ENCODE assay signal across 25 cellular contexts in genomic region chr2:69139778-69140177, GRCh38.
A peak's percentile ranks its signal among the peaks of the same experiment; 100 is the strongest.
DNase-seq lines count a peak whose midpoint lies in the region; ATAC-seq and TF ChIP-seq lines count a peak whose summit lies in the region.
"Had no signal": no experiment of that assay in that cellular context is flagged by ENCODE, and none has a peak within 500 bp of the region (broad histone marks: within the 10 kb centered on the region; RNA-seq: fewer than 3 reads in every experiment).

No MANE protein-coding gene starts in this region.

- H4K20me1 ChIP-seq in IMR-90 (ENCODE audit: insufficient read depth, low read length), result peaks cover 7% of the 10 kb centered on the region; the same call in 1 of the 2 replicates

- H3K4me1 ChIP-seq in IMR-90 (ENCODE audit: control insufficient read depth, insufficient read depth, low read length) (peaks cover 8% of the 10 kb centered on the region), ascending aorta (peaks cover 4 to 41% of the 10 kb centered on the region in 2 donors), skeletal muscle satellite cell (ENCODE audit: control insufficient read depth, insufficient read depth, low read length) (peaks cover 75% of the 10 kb centered on the region), mucosa of descending colon (ENCODE audit: low read depth) (no peaks in the 10 kb centered on the region)

- H3K4me2 ChIP-seq in IMR-90 (ENCODE audit: low read depth, low read length), result no peak overlapping the region
- no peak overlapping the region for H3K4me2 ChIP-seq in skeletal muscle satellite cell (ENCODE audit: low read length)
- H3K4me2 ChIP-seq: KMS-11 had no signal

- dilution Hi-C loops in IMR-90 (cut with HindIII; ENCODE audit: low sequenced_read_pairs, unreplicated experiment), result no loop called here

- H3K27me3 ChIP-seq in IMR-90 (ENCODE audit: control insufficient read depth, insufficient read depth, low read length) (no peaks in the 10 kb centered on the region), ascending aorta (no peaks in the 10 kb centered on the region), skeletal muscle satellite cell (ENCODE audit: control insufficient read depth, insufficient read depth, low read length) (no peaks in the 10 kb centered on the region)
- H3K27me3 ChIP-seq: SJCRH30 had no signal

- H3K9ac ChIP-seq in IMR-90 (ENCODE audit: low read depth, low read length), result no peak overlapping the region
- peak overlapping the region; percentile 77 for H3K9ac ChIP-seq in skeletal muscle satellite cell (ENCODE audit: low read depth, low read length)
- H3K9ac ChIP-seq: KMS-11 had no signal

- WGBS in IMR-90 (ENCODE audit: extremely low coverage in 2 of 2, insufficient read length in 1 of 2), 2 experiments, result no CpG with 5 or more reads among the region's 3 CpGs

- no peak overlapping the region for H3K23ac ChIP-seq in IMR-90 (ENCODE audit: low read depth, low read length)

- TF ChIP-seq RAD21 in IMR-90 (IDR thresholded peaks at IDR 0.05; ENCODE audit: low read length), result no peak

- CTCF ChIA-PET in IMR-90 (lab: Yijun Ruan, JAX), result no interaction called here

- H3K18ac ChIP-seq in IMR-90 (ENCODE audit: low read depth, low read length), result peak overlapping the region; percentile 45; the same call in 1 of the 2 replicates

- H2AFZ ChIP-seq in IMR-90 (replicated peaks; ENCODE audit: low read length, poor library complexity), result no peak overlapping the region

- H2AK5ac ChIP-seq in IMR-90 (ENCODE audit: low read depth, low read length), result peak overlapping the region; percentile 13; the same call in 1 of the 2 replicates

- no peak overlapping the region for H4K8ac ChIP-seq in IMR-90 (ENCODE audit: low read depth in 2 of 2, low read length in 2 of 2)

- BruUV-seq in IMR-90 (replicated peaks; lab: Mats Ljungman, UMichigan), result no TSS peak

- in situ Hi-C loops in IMR-90 (cut with MboI; ENCODE audit: low sequenced_read_pairs), result no loop called here

- no peaks in the 10 kb centered on the region for H3K9me3 ChIP-seq in IMR-90 (ENCODE audit: control insufficient read depth, insufficient read depth, low read length)
- H3K9me3 ChIP-seq in ascending aorta, result no peaks in the 10 kb centered on the region
- H3K9me3 ChIP-seq in skeletal muscle satellite cell (replicated peaks; ENCODE audit: low read length), result no peaks in the 10 kb centered on the region
- no peaks in the 10 kb centered on the region for H3K9me3 ChIP-seq in mucosa of descending colon
- H3K9me3 ChIP-seq: HAP-1, SJCRH30 had no signal

- intact Hi-C loops in IMR-90 (cut with micrococcal nuclease) (no loop called here), ascending aorta (cut with DNase I) (loop anchor here (10.0 kb wide), 1 partner anchor 885 kb away; the partner anchor contains the start of gene PPP3R1), mucosa of descending colon (cut with DNase I, micrococcal nuclease) (no loop called here)

- H3K4ac ChIP-seq in IMR-90 (ENCODE audit: low read depth, low read length), result peak overlapping the region; percentile 59; the same call in 1 of the 2 replicates

- no peak overlapping the region for H2AK9ac ChIP-seq in IMR-90 (replicated peaks; ENCODE audit: low read depth, low read length, poor library complexity)

- peaks cover 13 to 31% of the 10 kb centered on the region in 2 experiments; a peak in 3 of 4 replicates for H3K79me1 ChIP-seq in IMR-90 (ENCODE audit: low read depth in 1 of 2, low read length in 2 of 2)

- POLR2A ChIA-PET in IMR-90 (lab: Charles Lee; ENCODE audit: unreplicated experiment), result no interaction called here

- no peak overlapping the region for H4K91ac ChIP-seq in IMR-90 (ENCODE audit: insufficient read depth, low read depth, low read length)

- peaks cover 10% of the 10 kb centered on the region; the same call in 1 of the 2 replicates for H3K9me1 ChIP-seq in IMR-90 (ENCODE audit: insufficient read depth, low read length)

- TF ChIP-seq POLR2A in IMR-90 (IDR thresholded peaks at IDR 0.05; ENCODE audit: low read depth, low read length), result no peak

- peak overlapping the region; percentile 74 for H2BK5ac ChIP-seq in IMR-90 (ENCODE audit: low read depth, low read length, poor library complexity, severe bottlenecking)

- H2BK120ac ChIP-seq in IMR-90 (ENCODE audit: low read depth, low read length), result no peak overlapping the region; the same call in 1 of the 2 replicates

- ATAC-seq in IMR-90 (ENCODE audit: low read depth) (no peak), mucosa of descending colon (no peak), GM18511 (IDR thresholded peaks at IDR 0.05; ENCODE audit: unreplicated experiment) (no peak), GM19395 (IDR thresholded peaks at IDR 0.05; ENCODE audit: unreplicated experiment) (no peak)
- ATAC-seq: GM12878; left lobe of liver; stimulated activated effector memory CD8-positive, alpha-beta T cell treated with anti-CD3 and anti-CD28 coated beads, Interleukin-12 subunit alpha, Interleukin-12 subunit beta, amount 100 ng/mL, for 72 hours; T-cell; WTC11 had no signal

- H3K36me3 ChIP-seq in IMR-90 (ENCODE audit: control insufficient read depth, insufficient read depth, low read length), result peaks cover 16% of the 10 kb centered on the region
- H3K36me3 ChIP-seq in ascending aorta, result no peaks in the 10 kb centered on the region
- peaks cover 28% of the 10 kb centered on the region for H3K36me3 ChIP-seq in skeletal muscle satellite cell (ENCODE audit: insufficient read depth, low read length)
- H3K36me3 ChIP-seq in mucosa of descending colon (ENCODE audit: low read depth), result no peaks in the 10 kb centered on the region
- H3K36me3 ChIP-seq: HAP-1 had no signal

- H3K4me3 ChIP-seq in IMR-90 (ENCODE audit: insufficient read depth, low read depth, low read length) (no peak overlapping the region), ascending aorta (no peak overlapping the region), skeletal muscle satellite cell (ENCODE audit: low read length) (no peak overlapping the region), mucosa of descending colon (no peak overlapping the region)
- H3K4me3 ChIP-seq: GM12878, HAP-1, SJCRH30 had no signal

- no peak overlapping the region for H2BK15ac ChIP-seq in IMR-90 (ENCODE audit: low read depth, low read length)

- H3K27ac ChIP-seq in IMR-90 (ENCODE audit: insufficient read depth, low read length) (no peak overlapping the region), ascending aorta (peak overlapping the region; percentile 43 to 80)
- H3K27ac ChIP-seq: HL-60, KMS-11 had no signal

- H2BK20ac ChIP-seq in IMR-90 (ENCODE audit: low read depth, low read length), result peak overlapping the region; percentile 33; the same call in 1 of the 2 replicates

- TF ChIP-seq CTCF in IMR-90 (conservative IDR thresholded peaks at IDR 0.05; ENCODE audit: low read depth, low read length), result no peak
- TF ChIP-seq CTCF in ascending aorta (IDR thresholded peaks at IDR 0.05), result no peak
- TF ChIP-seq CTCF in mucosa of descending colon (IDR thresholded peaks at IDR 0.05), result no peak

- no peak for DNase-seq in IMR-90
- DNase-seq in ascending aorta (ENCODE audit: low spot score in 2 of 2), result no peak
- peak; percentile 61 for DNase-seq in fibroblast of gingiva (ENCODE audit: low read depth)
- DNase-seq in mucosa of descending colon, result no peak
- no peak for DNase-seq in epidermal melanocyte (ENCODE audit: insufficient read length, low spot score)
- DNase-seq: activated CD4-positive, alpha-beta T cell treated with anti-CD3 and anti-CD28 coated beads, Interleukin-2, amount 10 ng/mL, durations not matched to agents 24 days and 14 days; activated CD8-positive, alpha-beta memory T cell treated with anti-CD3 and anti-CD28 coated beads for 24 hours; activated gamma-delta T cell; C1 segment of cervical spinal cord; cerebellar nuclear complex; DMS153; NCI-H2081 treated with DMSO at 0.1 percent for 48 hours; stimulated activated CD4-positive, alpha-beta T cell treated with anti-CD3 and anti-CD28 coated beads, Interleukin-15, amount 100 ng/mL, for 24 hours; T-cell had no signal

- peak overlapping the region; percentile 54; the same call in 1 of the 2 replicates for H4K5ac ChIP-seq in IMR-90 (ENCODE audit: low read depth, low read length)

- H3K14ac ChIP-seq in IMR-90 (replicated peaks; ENCODE audit: low read depth, low read length), result peak overlapping the region; percentile 37; the same call in 1 of the 2 replicates

- no peak overlapping the region for H3K56ac ChIP-seq in IMR-90 (ENCODE audit: extremely low read depth, insufficient read depth, low read length)

TF ChIP-seq in IMR-90, 13 proteins besides CTCF, POLR2A, EP300 and RAD21:
- TF ChIP-seq MAFK (IDR thresholded peaks at IDR 0.05; ENCODE audit: low read depth, low read length) (no peak), CHD1 (IDR thresholded peaks at IDR 0.05; ENCODE audit: low read depth, low read length) (no peak), SMC3 (IDR thresholded peaks at IDR 0.05; ENCODE audit: low read depth, low read length) (no peak), RCOR1 (IDR thresholded peaks at IDR 0.05; ENCODE audit: insufficient replicate concordance, low read length) (no peak), MAZ (IDR thresholded peaks at IDR 0.05; ENCODE audit: borderline replicate concordance, low read depth, low read length) (no peak), RFX5 (IDR thresholded peaks at IDR 0.05; ENCODE audit: low read depth, low read length) (no peak), ELK1 (IDR thresholded peaks at IDR 0.05; ENCODE audit: borderline replicate concordance, low read depth, low read length) (no peak), MXI1 (IDR thresholded peaks at IDR 0.05; ENCODE audit: borderline replicate concordance, low read depth, low read length) (no peak), FOS (IDR thresholded peaks at IDR 0.05; ENCODE audit: low read depth, low read length) (no peak), CEBPB (IDR thresholded peaks at IDR 0.05; ENCODE audit: low read depth, low read length) (no peak), BHLHE40 (IDR thresholded peaks at IDR 0.05; ENCODE audit: low read depth, low read length) (no peak), NFE2L2 (IDR thresholded peaks at IDR 0.05; ENCODE audit: low read depth, low read length) (no peak)
- TF ChIP-seq, protein P1, sequence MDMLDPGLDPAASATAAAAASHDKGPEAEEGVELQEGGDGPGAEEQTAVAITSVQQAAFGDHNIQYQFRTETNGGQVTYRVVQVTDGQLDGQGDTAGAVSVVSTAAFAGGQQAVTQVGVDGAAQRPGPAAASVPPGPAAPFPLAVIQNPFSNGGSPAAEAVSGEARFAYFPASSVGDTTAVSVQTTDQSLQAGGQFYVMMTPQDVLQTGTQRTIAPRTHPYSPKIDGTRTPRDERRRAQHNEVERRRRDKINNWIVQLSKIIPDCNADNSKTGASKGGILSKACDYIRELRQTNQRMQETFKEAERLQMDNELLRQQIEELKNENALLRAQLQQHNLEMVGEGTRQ (IDR thresholded peaks at IDR 0.05; ENCODE audit: low read depth, low read length), result no peak
TF ChIP-seq in IMR-90: peak in this region for 0.
